17 cellular contexts compared by ENCODE assay signal in genomic region chr7:1114505-1114904, GRCh38.
"Had no signal": no experiment of that assay in that cellular context is flagged by ENCODE, and none has a peak within 500 bp of the region (broad histone marks: within the 10 kb centered on the region; RNA-seq: fewer than 3 reads in every experiment).

No MANE protein-coding gene starts in this region.

- H3K9me3 ChIP-seq: ascending aorta had no signal

- H3K4me3 Mint-ChIP-seq: activated T-cell treated with anti-CD3 and anti-CD28 coated beads, Interleukin-2, amount 50 U/mL, for 72 hours; natural killer cell; stimulated activated naive CD8-positive, alpha-beta T cell treated with anti-CD3 and anti-CD28 coated beads, Interleukin-15, amount 100 ng/mL, for 72 hours; T-helper 1 cell treated with Interleukin-12 subunit alpha and Interleukin-12 subunit beta and Interleukin-4 antibody, amounts not matched to agents 30 μg/mL and 1 μg/mL, for 36 hours; type B pancreatic cell had no signal

- H3K36me3 ChIP-seq: ascending aorta had no signal

- ATAC-seq: activated CD4-positive, CD25-positive, alpha-beta regulatory T cell treated with anti-CD3 and anti-CD28 coated beads, Interleukin-2, amount 50 U/mL, for 24 hours; natural killer cell; stimulated activated naive CD8-positive, alpha-beta T cell treated with anti-CD3 and anti-CD28 coated beads, Interleukin-15, amount 100 ng/mL, for 72 hours had no signal

- H3K36me3 Mint-ChIP-seq: natural killer cell had no signal

- H3K9me3 Mint-ChIP-seq: natural killer cell, type B pancreatic cell had no signal

- H3K27me3 ChIP-seq: ascending aorta had no signal

- H3K27ac ChIP-seq: ascending aorta, skin epidermis had no signal

- H3K4me1 ChIP-seq: ascending aorta had no signal

- H3K27me3 Mint-ChIP-seq: stimulated activated naive CD8-positive, alpha-beta T cell treated with anti-CD3 and anti-CD28 coated beads, Interleukin-15, amount 100 ng/mL, for 72 hours; type B pancreatic cell had no signal

- H3K4me3 ChIP-seq: ascending aorta, skin epidermis had no signal

- H3K27ac Mint-ChIP-seq: natural killer cell; T-helper 1 cell treated with Interleukin-12 subunit alpha and Interleukin-12 subunit beta and Interleukin-4 antibody, amounts not matched to agents 30 μg/mL and 1 μg/mL, for 36 hours had no signal

- DNase-seq: activated CD4-positive, alpha-beta T cell treated with anti-CD3 and anti-CD28 coated beads, Interleukin-2, amount 50 U/mL, for 1 hour; activated effector memory CD4-positive, alpha-beta T cell treated with anti-CD3 and anti-CD28 coated beads, Interleukin-2, amount 50 U/mL, for 16 hours; activated naive CD4-positive, alpha-beta T cell treated with anti-CD3 and anti-CD28 coated beads, Interleukin-2, amount 50 U/mL, for 16 hours; activated T-cell treated with anti-CD3 and anti-CD28 coated beads, Interleukin-2, amount 50 U/mL, for 72 hours; cortex of kidney; erythroblast; foreskin melanocyte; natural killer cell; retina; stimulated activated CD4-positive, alpha-beta T cell treated with anti-CD3 and anti-CD28 coated beads, Interleukin-15, amount 100 ng/mL, for 24 hours; stimulated activated CD4-positive, alpha-beta T cell treated with anti-CD3 and anti-CD28 coated beads, Interleukin-2, amount 100 ng/mL, for 48 hours; stimulated activated naive CD8-positive, alpha-beta T cell treated with anti-CD3 and anti-CD28 coated beads, Interleukin-15, amount 100 ng/mL, for 72 hours had no signal
